In the genomic region with DNA sequence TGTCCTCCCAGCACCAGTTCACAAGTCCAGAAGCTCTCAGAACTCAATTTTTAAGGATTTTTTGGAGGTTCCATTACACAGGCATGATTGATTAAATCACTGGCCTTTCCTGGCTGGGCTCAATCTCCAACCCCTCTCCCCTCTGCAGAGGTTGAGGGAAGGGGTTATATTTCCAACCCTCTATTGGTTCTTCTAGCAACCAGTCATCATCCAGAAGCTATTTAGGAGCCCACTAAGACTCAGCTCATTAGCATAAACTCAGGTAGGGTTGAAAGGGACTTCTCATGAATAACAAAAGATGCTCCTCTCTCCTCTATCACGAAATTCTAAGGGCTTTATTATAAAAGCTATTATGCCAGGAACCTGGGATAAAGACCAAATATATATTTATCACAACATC, we compare ENCODE assay signal across 16 cellular contexts. TPM values are rescaled to one million over a fixed set of nuclear protein-coding genes. Genes with fewer than 3 reads are reported as not detected.
DNase-seq lines count a peak whose midpoint lies in the region; ATAC-seq and TF ChIP-seq lines count a peak whose summit lies in the region.
"Had no signal": no experiment of that assay in that cellular context is flagged by ENCODE, and none has a peak within 500 bp of the region (broad histone marks: within the 10 kb centered on the region; RNA-seq: fewer than 3 reads in every experiment).

No MANE protein-coding gene starts in this region.

- H3K4me3 Mint-ChIP-seq in GM23338 (no peak overlapping the region), activated B cell treated with CpG ODN at 0.5 μM for 24 hours (no peak overlapping the region)
- H3K4me3 Mint-ChIP-seq in stimulated activated effector memory CD8-positive, alpha-beta T cell treated with anti-CD3 and anti-CD28 coated beads, Interleukin-12 subunit alpha, Interleukin-12 subunit beta, amount 100 ng/mL, for 72 hours: no peak overlapping the region
- H3K4me3 Mint-ChIP-seq: CD8-positive, alpha-beta memory T cell; H9 had no signal

- H3K9ac ChIP-seq in iPS-20b (ENCODE audit: low read depth, low read length): no peak overlapping the region
- H3K9ac ChIP-seq: BLaER1 had no signal

- H3K27ac Mint-ChIP-seq in GM23338 (no peak overlapping the region), activated B cell treated with CpG ODN at 0.5 μM for 24 hours (peak overlapping the region; percentile 7)
- H3K27ac Mint-ChIP-seq in stimulated activated effector memory CD8-positive, alpha-beta T cell treated with anti-CD3 and anti-CD28 coated beads, Interleukin-12 subunit alpha, Interleukin-12 subunit beta, amount 100 ng/mL, for 72 hours: peak overlapping the region; percentile 29

- no peak overlapping the region for H3K27ac ChIP-seq in GM23338 (ENCODE audit: low read depth)
- H3K27ac ChIP-seq in iPS-20b (ENCODE audit: low read length): no peak overlapping the region
- H3K27ac ChIP-seq: BLaER1 had no signal

- peaks cover 13% of the 10 kb centered on the region for H4K20me1 ChIP-seq in GM23338 (replicated peaks; ENCODE audit: insufficient read depth)

- H3F3A ChIP-seq in GM23338 (replicated peaks; ENCODE audit: low read depth): no peaks in the 10 kb centered on the region

- H3K27me3 Mint-ChIP-seq in GM23338 (ENCODE audit: insufficient read depth, low read depth, poor library complexity) (peaks cover 6% of the 10 kb centered on the region), activated B cell treated with CpG ODN at 0.5 μM for 24 hours (no peaks in the 10 kb centered on the region)

- no peaks in the 10 kb centered on the region for H3K27me3 ChIP-seq in GM23338 (ENCODE audit: insufficient read depth)
- no peaks in the 10 kb centered on the region for H3K27me3 ChIP-seq in iPS-20b (ENCODE audit: insufficient read depth, low read length)
- H3K27me3 ChIP-seq: BLaER1 had no signal

- H3K36me3 Mint-ChIP-seq in GM23338 (ENCODE audit: low read depth) (peaks cover 18% of the 10 kb centered on the region), activated B cell treated with CpG ODN at 0.5 μM for 24 hours (ENCODE audit: low read depth) (peaks cover 8% of the 10 kb centered on the region)
- H3K36me3 Mint-ChIP-seq in stimulated activated effector memory CD8-positive, alpha-beta T cell treated with anti-CD3 and anti-CD28 coated beads, Interleukin-12 subunit alpha, Interleukin-12 subunit beta, amount 100 ng/mL, for 72 hours: peaks cover 8% of the 10 kb centered on the region

- CTCF ChIA-PET in activated B cell treated with CpG ODN at 0.5 μM for 24 hours (lab: Charles Lee): no interaction called here

- ATAC-seq in GM23338 (peak; percentile 99), activated B cell treated with CpG ODN at 0.5 μM for 24 hours (ENCODE audit: low read depth) (no peak)
- ATAC-seq in stimulated activated effector memory CD8-positive, alpha-beta T cell treated with anti-CD3 and anti-CD28 coated beads, Interleukin-12 subunit alpha, Interleukin-12 subunit beta, amount 100 ng/mL, for 72 hours: no peak
- no peak for ATAC-seq in stimulated activated naive CD8-positive, alpha-beta T cell treated with anti-CD3 and anti-CD28 coated beads, Interleukin-15, Interleukin-2, amounts not matched to agents 100 U/mL and 50 U/mL, for 24 hours

- H3K36me3 ChIP-seq in GM23338 (ENCODE audit: insufficient read depth) (no peaks in the 10 kb centered on the region; the same call in 1 of the 2 replicates), iPS-20b (ENCODE audit: insufficient read depth, low read depth, low read length) (no peaks in the 10 kb centered on the region)

- no peak overlapping the region for H3K4me2 ChIP-seq in GM23338
- H3K4me2 ChIP-seq: BLaER1 had no signal

- DNase-seq in GM23338 (ENCODE audit: low spot score) (peak; percentile 78), activated B cell treated with CpG ODN at 0.5 μM for 24 hours (no peak), T-helper 1 cell (no peak), germinal center (ENCODE audit: low spot score) (no peak)
- no peak for DNase-seq in stimulated activated effector memory CD8-positive, alpha-beta T cell treated with anti-CD3 and anti-CD28 coated beads, Interleukin-12 subunit alpha, Interleukin-12 subunit beta, amount 100 ng/mL, for 72 hours (ENCODE audit: low spot score in 2 of 2)
- DNase-seq in stimulated activated naive CD8-positive, alpha-beta T cell treated with anti-CD3 and anti-CD28 coated beads, Interleukin-15, Interleukin-2, amounts not matched to agents 100 U/mL and 50 U/mL, for 24 hours: no peak
- DNase-seq: 8988T; AML-193; Caco-2; CD8-positive, alpha-beta memory T cell; DND-41; GF-D8; H9; IMR-90 had no signal

- H3K79me2 ChIP-seq in GM23338 (replicated peaks; ENCODE audit: insufficient read depth): peaks cover 93% of the 10 kb centered on the region

- H3K4me1 ChIP-seq in GM23338 (ENCODE audit: insufficient read depth) (no peaks in the 10 kb centered on the region), iPS-20b (ENCODE audit: insufficient read depth, low read length) (peaks cover 5% of the 10 kb centered on the region; the same call in 1 of the 2 replicates)
- H3K4me1 ChIP-seq: BLaER1, Caco-2 had no signal

- peaks cover 12% of the 10 kb centered on the region; the same call in 2 of the 3 replicates for H3K9me3 Mint-ChIP-seq in GM23338
- no peaks in the 10 kb centered on the region for H3K9me3 Mint-ChIP-seq in activated B cell treated with CpG ODN at 0.5 μM for 24 hours
- H3K9me3 Mint-ChIP-seq in stimulated activated effector memory CD8-positive, alpha-beta T cell treated with anti-CD3 and anti-CD28 coated beads, Interleukin-12 subunit alpha, Interleukin-12 subunit beta, amount 100 ng/mL, for 72 hours: peaks cover 4% of the 10 kb centered on the region

- no peak for TF ChIP-seq CTCF in GM23338 (conservative IDR thresholded peaks at IDR 0.05; ENCODE audit: low read depth in 2 of 2)
- no peak for TF ChIP-seq CTCF in activated B cell treated with CpG ODN at 0.5 μM for 24 hours (IDR thresholded peaks at IDR 0.05)

- no peak overlapping the region for H3K4me3 ChIP-seq in GM23338
- peak overlapping the region; percentile 20; the same call in 1 of the 2 replicates for H3K4me3 ChIP-seq in iPS-20b (ENCODE audit: low read length)
- H3K4me3 ChIP-seq: BLaER1 had no signal

- peaks cover 3% of the 10 kb centered on the region; the same call in 1 of the 2 replicates for H3K9me3 ChIP-seq in iPS-20b (ENCODE audit: insufficient read depth, low read depth, low read length)

- intact Hi-C loops in activated B cell treated with CpG ODN at 0.5 μM for 24 hours (cut with micrococcal nuclease): no loop called here

- H3K4me1 Mint-ChIP-seq in GM23338 (peaks cover 5% of the 10 kb centered on the region; the same call in 2 of the 3 replicates), activated B cell treated with CpG ODN at 0.5 μM for 24 hours (peaks cover 35% of the 10 kb centered on the region)
- H3K4me1 Mint-ChIP-seq in stimulated activated effector memory CD8-positive, alpha-beta T cell treated with anti-CD3 and anti-CD28 coated beads, Interleukin-12 subunit alpha, Interleukin-12 subunit beta, amount 100 ng/mL, for 72 hours: peaks cover 41% of the 10 kb centered on the region

- POLR2A ChIA-PET in activated B cell treated with CpG ODN at 0.5 μM for 24 hours (lab: Charles Lee): no interaction called here

- no peaks in the 10 kb centered on the region for H3K9me2 ChIP-seq in GM23338 (ENCODE audit: insufficient read depth)

- H2AFZ ChIP-seq in GM23338: no peak overlapping the region

TF ChIP-seq in GM23338, 12 proteins besides CTCF, POLR2A, EP300 and RAD21 (continues in another document):
- TF ChIP-seq POLR2AphosphoS5 (IDR thresholded peaks at IDR 0.05; ENCODE audit: low read depth): no peak
- no peak for TF ChIP-seq JUNB (IDR thresholded peaks at IDR 0.05; ENCODE audit: unreplicated experiment)
- TF ChIP-seq ZNF114 (CRISPR knock-in tag; IDR thresholded peaks at IDR 0.05): no peak
- no peak for TF ChIP-seq ZNF331 (CRISPR knock-in tag; IDR thresholded peaks at IDR 0.05; ENCODE audit: low read depth)
- no peak for TF ChIP-seq EZH2phosphoT487 (IDR thresholded peaks at IDR 0.05; ENCODE audit: unreplicated experiment)
- no peak for TF ChIP-seq STAT1 (IDR thresholded peaks at IDR 0.05; ENCODE audit: unreplicated experiment)
- TF ChIP-seq EZH2 (IDR thresholded peaks at IDR 0.05; ENCODE audit: low read depth, unreplicated experiment): no peak

RNA-seq across cellular contexts. Expression of a gene that starts 41.5 kb away (rescaled TPM):
- 25.2 and 27.8 TPM in 2 replicates for total RNA-seq in GM23338 (2014; rRNA removed; shearing (Covaris generic))
- 10.9 and 12.7 TPM in 2 replicates for polyA plus RNA-seq in GM23338 (2016; fragmentation: Nextera tagmentation; extraction: Ambion mirVana)
- total RNA-seq in activated B cell treated with CpG ODN at 0.5 μM for 24 hours: 39.9 and 40.3 TPM in 2 replicates
